Comparison of ENCODE assay signal across 8 cellular contexts in genomic region chr19:4640247-4641000, GRCh38. TPM values are rescaled to one million over a fixed set of nuclear protein-coding genes. Genes with fewer than 3 reads are reported as not detected.
A peak's percentile ranks its signal among the peaks of the same experiment; 100 is the strongest.
DNase-seq lines count a peak whose midpoint lies in the region; TF ChIP-seq lines count a peak whose summit lies in the region.

No MANE protein-coding gene starts in this region.

- H3K4me2 ChIP-seq in OCI-LY1 (ENCODE audit: low read length) (peak overlapping the region; percentile 95), trophoblast cell (ENCODE audit: low read length) (peak overlapping the region; percentile 73)

- H3K79me2 ChIP-seq in OCI-LY1 (ENCODE audit: insufficient read depth, low read length) (no peaks in the 10 kb centered on the region), trophoblast cell (ENCODE audit: control insufficient read depth, insufficient read depth, low read length, poor library complexity) (peaks cover 5% of the 10 kb centered on the region)

- H2AFZ ChIP-seq in OCI-LY1 (ENCODE audit: low read length) (no peak overlapping the region), trophoblast cell (ENCODE audit: insufficient read depth, low read length, poor library complexity) (no peak overlapping the region)

- H3K18ac ChIP-seq in trophoblast cell (ENCODE audit: low read length): peak overlapping the region; percentile 12

- H3K9ac ChIP-seq in OCI-LY1 (ENCODE audit: low read length): peak overlapping the region; percentile 95
- no peak overlapping the region for H3K9ac ChIP-seq in trophoblast cell (ENCODE audit: low read length)

- in situ Hi-C loops in G401 (cut with HindIII; ENCODE audit: low sequenced_read_pairs): no loop called here

- no peaks in the 10 kb centered on the region for H4K20me1 ChIP-seq in OCI-LY1 (ENCODE audit: insufficient read depth, low read length)

- H3K4ac ChIP-seq in trophoblast cell (ENCODE audit: low read depth, low read length): no peak overlapping the region

- H3K27me3 ChIP-seq in OCI-LY1 (ENCODE audit: insufficient read depth, low read length) (no peaks in the 10 kb centered on the region), esophagus muscularis mucosa (peaks cover 0 to 3% (median 3%) of the 10 kb centered on the region in 4 donors), trophoblast cell (ENCODE audit: insufficient read depth, low read length) (no peaks in the 10 kb centered on the region)

- H3K27ac ChIP-seq in OCI-LY1 (ENCODE audit: low read depth, low read length, poor library complexity, severe bottlenecking): peak overlapping the region; percentile 60
- H3K27ac ChIP-seq in esophagus muscularis mucosa (replicated peaks in 1 of 4): peak overlapping the region; percentile 70 to 83 (median 80)
- no peak overlapping the region for H3K27ac ChIP-seq in trophoblast cell (ENCODE audit: low read depth, low read length)

- WGBS in esophagus muscularis mucosa: 68% methylated on average over 16 of the region's 17 CpGs
- no CpG with 5 or more reads among the region's 17 CpGs for WGBS in trophoblast cell (ENCODE audit: extremely low coverage, insufficient coverage, insufficient read length)

- peaks cover 43% of the 10 kb centered on the region for H3K4me1 ChIP-seq in OCI-LY1 (ENCODE audit: insufficient read depth, low read length, severe bottlenecking)
- peaks cover 27 to 59% (median 52%) of the 10 kb centered on the region in 4 donors for H3K4me1 ChIP-seq in esophagus muscularis mucosa
- H3K4me1 ChIP-seq in trophoblast cell (ENCODE audit: control insufficient read depth in 1 of 2, insufficient read depth in 2 of 2, low read length in 2 of 2): peaks cover 10 to 11% of the 10 kb centered on the region in 2 experiments

- no peak for TF ChIP-seq POLR2A in esophagus muscularis mucosa (IDR thresholded peaks at IDR 0.05; ENCODE audit: low read depth)

- no peak for TF ChIP-seq CTCF in OCI-LY1 (IDR thresholded peaks at IDR 0.05; ENCODE audit: low read length)
- TF ChIP-seq CTCF in esophagus muscularis mucosa (IDR thresholded peaks at IDR 0.05): no peak

- H3F3A ChIP-seq in OCI-LY1 (ENCODE audit: insufficient read depth, low read length): no peaks in the 10 kb centered on the region

- no peak overlapping the region for H2BK12ac ChIP-seq in trophoblast cell (ENCODE audit: low read length)

- H4K91ac ChIP-seq in trophoblast cell (ENCODE audit: low read depth, low read length): no peak overlapping the region

- peaks cover 10% of the 10 kb centered on the region for H3K79me1 ChIP-seq in trophoblast cell (ENCODE audit: low read length)

- H2AK5ac ChIP-seq in trophoblast cell (ENCODE audit: low read length): peak overlapping the region; percentile 76

- H3K9me2 ChIP-seq in OCI-LY1 (ENCODE audit: low read depth, low read length): no peaks in the 10 kb centered on the region

- intact Hi-C loops in esophagus muscularis mucosa (cut with DNase I): no loop called here

- H4K8ac ChIP-seq in trophoblast cell (ENCODE audit: low read depth, low read length): no peak overlapping the region

- H3K4me3 ChIP-seq in GM08714 (ENCODE audit: low read length): peak overlapping the region; percentile 86
- peak overlapping the region; percentile 96 for H3K4me3 ChIP-seq in OCI-LY1 (ENCODE audit: low read depth, low read length, poor library complexity, severe bottlenecking)
- peak overlapping the region; percentile 78 to 88 (median 82) for H3K4me3 ChIP-seq in esophagus muscularis mucosa
- H3K4me3 ChIP-seq in trophoblast cell (ENCODE audit: low read depth, low read length): no peak overlapping the region

- no peak overlapping the region for H3K14ac ChIP-seq in trophoblast cell (ENCODE audit: low read length)

- H3K36me3 ChIP-seq in OCI-LY1 (ENCODE audit: insufficient read depth, low read length): no peaks in the 10 kb centered on the region
- no peaks in the 10 kb centered on the region for H3K36me3 ChIP-seq in esophagus muscularis mucosa
- H3K36me3 ChIP-seq in trophoblast cell (ENCODE audit: control insufficient read depth in 1 of 2, insufficient read depth in 2 of 2, low read length in 2 of 2): no peaks in the 10 kb centered on the region

- H3K23ac ChIP-seq in trophoblast cell (ENCODE audit: low read length): no peak overlapping the region

- no peaks in the 10 kb centered on the region for H3K9me3 ChIP-seq in OCI-LY1 (ENCODE audit: low read length)
- H3K9me3 ChIP-seq in esophagus muscularis mucosa: no peaks in the 10 kb centered on the region
- H3K9me3 ChIP-seq in trophoblast cell (ENCODE audit: insufficient read depth, low read depth, low read length): no peaks in the 10 kb centered on the region

- H2BK5ac ChIP-seq in trophoblast cell (ENCODE audit: low read depth, low read length, poor library complexity): no peak overlapping the region

- no peak for TF ChIP-seq EP300 in esophagus muscularis mucosa (IDR thresholded peaks at IDR 0.05)

- no peak for DNase-seq in esophagus muscularis mucosa (ENCODE audit: extremely low spot score)
- DNase-seq in trophoblast cell: peak; percentile 22 to 27
- no peak for DNase-seq in NCI-H1105 treated with DMSO at 0.1 percent for 48 hours (lab: John Stamatoyannopoulos, UW)
- DNase-seq in COR-L47 (lab: John Stamatoyannopoulos, UW): no peak
- no peak for DNase-seq in G401 (ENCODE audit: low spot score)
- DNase-seq in nucleus accumbens (lab: John Stamatoyannopoulos, UW): no peak

- no peak overlapping the region for H2BK120ac ChIP-seq in trophoblast cell (ENCODE audit: insufficient read depth, low read length, poor library complexity)

- no peak overlapping the region for H4K12ac ChIP-seq in trophoblast cell (ENCODE audit: low read depth, low read length)

RNA-seq across cellular contexts. Expression of gene TNFAIP8L1, which starts 1.1 kb away (rescaled TPM):
- total RNA-seq in esophagus muscularis mucosa: 10 to 100 TPM in 3 of 4 donors, 1 to 10 TPM in 1; 5.5 to 16.5 (median 13.2) TPM
- 6.4 and 7.0 TPM in 2 replicates for polyA plus RNA-seq in trophoblast cell (2013)
- 5.7 and 6.6 TPM in 2 replicates for total RNA-seq in G401 (2014; rRNA removed; shearing (Covaris generic))

RNA-seq across cellular contexts. Expression of gene MYDGF, which starts 29.7 kb away (rescaled TPM):
- 10 to 100 TPM; 22.8 to 59.2 (median 42.8) TPM for total RNA-seq in esophagus muscularis mucosa
- 117 and 124 TPM in 2 replicates for polyA plus RNA-seq in trophoblast cell (2013)
- total RNA-seq in G401 (2014; rRNA removed; shearing (Covaris generic)): 182 and 187 TPM in 2 replicates

Comparison
In these comparisons a context has a peak if more than half of its experiments do, and no peak if none do; other contexts are left out.
1. DNase-seq: peak in trophoblast cell (2 of 2); none in esophagus muscularis mucosa (single experiment), NCI-H1105 treated with DMSO at 0.1 percent for 48 hours (single experiment), COR-L47 (single experiment), G401 (single experiment) and nucleus accumbens (0 of 56).